ENCODE assay signal across 8 cellular contexts in genomic region chr19:49362048-49362925, GRCh38. TPM values are rescaled to one million over a fixed set of nuclear protein-coding genes. Genes with fewer than 3 reads are reported as not detected.
DNase-seq lines count a peak whose midpoint lies in the region; ATAC-seq and FAIRE-seq lines count a peak whose summit lies in the region.

Gene TEAD2 (minus strand): TSS chr19:49362416. CDS start chr19:49360075, 2,341 bp downstream.

- no peaks in the 10 kb centered on the region for H3K27me3 ChIP-seq in SJCRH30

- H3K27ac ChIP-seq in SJCRH30, result peak within 1 kb of the TSS; percentile 96

- no peaks in the 10 kb centered on the region for H3K4me1 ChIP-seq in SJCRH30

- ATAC-seq in HG03378 (IDR thresholded peaks at IDR 0.05; ENCODE audit: unreplicated experiment), result no peak

- FAIRE-seq in endometrium (lab: Jason Lieb, UNC) (peak; percentile 63), GM19239 (lab: Jason Lieb, UNC) (no peak)

- peak; percentile 42 for DNase-seq in H4 (ENCODE audit: low spot score)
- peak; percentile 83 to 86 for DNase-seq in SJCRH30
- DNase-seq in mesenteric fat pad (ENCODE audit: low spot score), result no peak
- DNase-seq in ureter (ENCODE audit: low spot score), result peak; percentile 77
- no peak for DNase-seq in GM19239 (ENCODE audit: insufficient read length, low spot score)
- DNase-seq in NCI-H2081 treated with DMSO at 0.1 percent for 48 hours (lab: John Stamatoyannopoulos, UW), result no peak

- peaks cover 23% of the 10 kb centered on the region for H3K36me3 ChIP-seq in SJCRH30

- H3K4me3 ChIP-seq in SJCRH30, result peak within 1 kb of the TSS; percentile 97

- no peaks in the 10 kb centered on the region for H3K9me3 ChIP-seq in SJCRH30 (replicated peaks)

RNA-seq across cellular contexts. Expression of gene TEAD2, which starts in this region (rescaled TPM):
- total RNA-seq in H4 (2014; rRNA removed; shearing (Covaris generic)), result 48.7 and 54.3 TPM in 2 replicates
- total RNA-seq in SJCRH30 (2014; rRNA removed; shearing (Covaris generic)), result 72.1 and 72.3 TPM in 2 replicates
- total RNA-seq in mesenteric fat pad (48.3 TPM), ureter (22.9 TPM)

Comparison
In these comparisons a context has a peak if more than half of its experiments do, and no peak if none do; other contexts are left out.
1. DNase-seq: peak in H4 (single experiment), SJCRH30 (2 of 2) and ureter (single experiment); none in mesenteric fat pad (single experiment), GM19239 (single experiment) and NCI-H2081 treated with DMSO at 0.1 percent for 48 hours (single experiment).